Comparison of ENCODE assay signal across 8 cellular contexts in the genomic region with DNA sequence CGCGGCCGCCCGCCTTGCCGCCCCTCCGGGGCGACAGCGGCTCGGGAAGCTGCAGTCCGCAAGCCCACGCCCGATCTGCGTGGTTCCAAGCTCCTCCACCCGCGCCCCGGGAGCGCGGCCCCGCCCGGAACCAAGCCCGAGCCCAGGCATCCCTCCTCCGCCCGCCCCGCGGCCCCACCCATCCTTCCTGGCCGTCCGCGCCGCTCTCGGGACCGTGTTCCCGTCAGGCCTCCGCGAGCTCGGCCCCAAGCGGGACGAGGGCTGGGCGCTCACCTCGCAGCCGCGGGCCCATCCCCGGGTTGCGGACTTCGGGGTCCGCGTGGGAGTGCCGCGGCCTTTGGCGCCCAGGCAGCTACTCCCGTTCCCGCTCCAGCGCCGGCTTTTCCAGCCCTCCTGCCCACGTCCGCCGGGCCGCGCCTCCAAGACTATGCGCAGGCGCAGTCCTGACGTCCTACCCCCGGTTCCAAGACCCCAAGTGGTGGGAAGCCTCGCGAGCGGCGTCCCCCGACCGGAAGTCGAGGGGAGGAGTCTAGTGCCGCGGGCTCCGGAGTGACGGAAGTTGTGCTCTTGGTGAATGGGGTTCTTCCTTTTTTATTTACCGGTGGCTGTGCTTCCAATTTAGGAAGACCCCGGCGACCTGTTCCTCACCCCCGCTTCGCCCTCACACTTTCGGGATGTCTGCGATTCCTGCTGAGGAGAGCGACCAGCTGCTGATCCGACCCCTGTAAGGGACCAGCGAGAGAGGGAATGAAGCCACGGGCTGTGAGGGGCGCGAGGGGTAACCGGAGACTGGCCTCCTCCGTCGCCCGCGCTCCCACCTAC.
DNase-seq lines count a peak whose midpoint lies in the region; ATAC-seq lines count a peak whose summit lies in the region.

TSS of gene CPSF3 (plus strand) at position 555 of the 822 bp plus-strand sequence. CDS start at position 675, 120 bp downstream.
A gene with protein sequence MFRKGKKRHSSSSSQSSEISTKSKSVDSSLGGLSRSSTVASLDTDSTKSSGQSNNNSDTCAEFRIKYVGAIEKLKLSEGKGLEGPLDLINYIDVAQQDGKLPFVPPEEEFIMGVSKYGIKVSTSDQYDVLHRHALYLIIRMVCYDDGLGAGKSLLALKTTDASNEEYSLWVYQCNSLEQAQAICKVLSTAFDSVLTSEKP (minus strand): TSS at position 429 of the 822 bp plus-strand sequence. CDS start 4,831 bp downstream, outside the sequence.

- DNase-seq in AG08396 (ENCODE audit: low spot score) (peak; percentile 100), NCI-H345 treated with DMSO at 0.1 percent for 48 hours (lab: John Stamatoyannopoulos, UW; ENCODE audit: unreplicated experiment) (peak; percentile 99), inferior parietal cortex (ENCODE audit: extremely low spot score) (peak; percentile 99)
- peak; percentile 91 to 94 (median 92) for DNase-seq in activated CD4-positive, CD25-positive, alpha-beta regulatory T cell (lab: John Stamatoyannopoulos, UW)
- DNase-seq in central memory CD4-positive, alpha-beta T cell, result peak; percentile 95
- peak; percentile 95 to 97 for DNase-seq in stimulated activated CD4-positive, alpha-beta T cell treated with anti-CD3 and anti-CD28 coated beads, Interleukin-12 subunit alpha, Interleukin-12 subunit beta, amount 100 ng/mL, for 24 hours (ENCODE audit: low read depth in 2 of 2)

- ATAC-seq in GM19023 (IDR thresholded peaks at IDR 0.05; ENCODE audit: unreplicated experiment) (peak; percentile 84), HG03280 (IDR thresholded peaks at IDR 0.05; ENCODE audit: unreplicated experiment) (peak; percentile 83)

Comparison
In these comparisons a context has a peak if more than half of its experiments do, and no peak if none do; other contexts are left out.
1. Peak in every context shown above with its lines: DNase-seq and ATAC-seq.